28 cellular contexts compared by ENCODE assay signal in genomic region chr7:140440593-140440992, GRCh38. TPM values are rescaled to one million over a fixed set of nuclear protein-coding genes. Genes with fewer than 3 reads are reported as not detected.
"Had no signal": no experiment of that assay in that cellular context is flagged by ENCODE, and none has a peak within 500 bp of the region (broad histone marks: within the 10 kb centered on the region; RNA-seq: fewer than 3 reads in every experiment).

No MANE protein-coding gene starts in this region.

- H3K27me3 ChIP-seq: brain microvascular endothelial cell, Peyer's patch, SJSA1 had no signal

- ATAC-seq: activated T-cell treated with anti-CD3 and anti-CD28 coated beads, Interleukin-2, amount 50 U/mL, for 4 hours had no signal

- DNase-seq: activated CD4-positive, alpha-beta T cell treated with anti-CD3 and anti-CD28 coated beads, Interleukin-2, amount 10 ng/mL, durations not matched to agents 24 days and 14 days; activated CD4-positive, alpha-beta T cell treated with anti-CD3 and anti-CD28 coated beads, Interleukin-2, amount 50 U/mL, for 4 hours; activated CD8-positive, alpha-beta memory T cell treated with anti-CD3 and anti-CD28 coated beads, Interleukin-2, amount 50 U/mL, for 4 hours; activated effector memory CD4-positive, alpha-beta T cell treated with Interleukin-2 at 50 U/mL for 16 hours; activated naive CD4-positive, alpha-beta T cell treated with anti-CD3 and anti-CD28 coated beads, Interleukin-2, amount 10 ng/mL, durations not matched to agents 7 days and 5 days; activated T-cell treated with anti-CD3 and anti-CD28 coated beads for 4 hours; activated T-cell treated with anti-CD3 and anti-CD28 coated beads, Interleukin-2, amount 50 U/mL, for 4 hours; amniotic stem cell; brain microvascular endothelial cell; central memory CD4-positive, alpha-beta T cell; NCI-H1105; NCI-H1417 treated with DMSO at 0.1 percent for 48 hours; NCI-H187 treated with DMSO at 0.1 percent for 48 hours; NCI-H2081; NCI-H2171 treated with DMSO at 0.1 percent for 48 hours; NCI-H2227 treated with DMSO at 0.1 percent for 48 hours; NCI-H446; NCI-H510A treated with DMSO at 0.1 percent for 48 hours; NCI-H526 treated with DMSO at 0.1 percent for 48 hours; NCI-H82; Peyer's patch; RPMI8226; SHP77 treated with DMSO at 0.1 percent for 48 hours; SK-N-SH had no signal

- H3K9me2 ChIP-seq: SK-N-SH had no signal

- H3K36me3 ChIP-seq: brain microvascular endothelial cell, Peyer's patch, SJSA1 had no signal

- H3K4me2 ChIP-seq: SK-N-SH had no signal

- H3K4me1 ChIP-seq: Peyer's patch had no signal

- H3K9me3 ChIP-seq: Peyer's patch, SJSA1, SK-N-SH had no signal

- H3K27ac ChIP-seq: brain microvascular endothelial cell, Peyer's patch, SJSA1 had no signal

- H3K4me3 ChIP-seq: Peyer's patch, SJSA1 had no signal

- H3K9ac ChIP-seq: SK-N-SH had no signal

RNA-seq across cellular contexts. Expression of gene RAB19, which starts 36.7 kb away (rescaled TPM):
- total RNA-seq: aorta, cerebellum, LHCN-M2, SJSA1 had no signal
- polyA plus RNA-seq: aorta, SK-N-SH had no signal
